Comparison of ENCODE assay signal across 19 cellular contexts in the genomic region with DNA sequence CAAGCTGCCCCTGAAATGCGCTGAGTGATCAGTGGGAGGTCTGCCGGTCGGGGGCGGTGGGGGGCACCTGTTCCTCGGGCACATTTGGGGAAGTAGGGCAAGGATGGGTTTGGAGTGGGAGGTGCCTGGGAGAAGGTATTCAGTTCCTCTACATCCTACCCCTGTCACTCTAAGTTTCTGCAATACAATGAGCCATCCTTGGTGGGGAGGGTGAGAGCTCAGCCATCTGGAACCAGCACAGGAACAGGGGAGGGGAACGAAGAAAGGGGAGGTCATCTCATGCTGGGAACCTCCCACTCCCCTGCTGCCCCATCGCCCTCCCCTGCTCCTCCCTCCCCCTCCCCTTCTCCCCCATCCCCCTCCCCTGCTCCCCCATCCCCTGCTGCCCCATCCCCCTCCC. TPM values are rescaled to one million over a fixed set of nuclear protein-coding genes. Genes with fewer than 3 reads are reported as not detected.
A peak's percentile ranks its signal among the peaks of the same experiment; 100 is the strongest.
DNase-seq lines count a peak whose midpoint lies in the region; ATAC-seq, FAIRE-seq and TF ChIP-seq lines count a peak whose summit lies in the region.
"Had no signal": no experiment of that assay in that cellular context is flagged by ENCODE, and none has a peak within 500 bp of the region (broad histone marks: within the 10 kb centered on the region; RNA-seq: fewer than 3 reads in every experiment).

No MANE protein-coding gene starts in this region.

- DNase-seq in GM12891 (ENCODE audit: insufficient read length, low spot score) (no peak), NB4 (ENCODE audit: low read depth) (peak; percentile 41), NCI-H1092 (lab: John Stamatoyannopoulos, UW) (no peak), GM10248 (ENCODE audit: extremely low spot score) (no peak)
- DNase-seq: activated CD4-positive, CD25-positive, alpha-beta regulatory T cell treated with anti-CD3 and anti-CD28 coated beads, Interleukin-2, amount 50 U/mL, for 72 hours; aorta; CD4-positive, alpha-beta T cell; natural killer cell; NCI-H1105; SIG-M5; tibial artery had no signal

- peaks cover 3% of the 10 kb centered on the region for H3K27me3 Mint-ChIP-seq in brain
- peaks cover under 1% of the 10 kb centered on the region for H3K27me3 Mint-ChIP-seq in stimulated activated memory B cell treated with anti-CD40 and anti-IgM and Interleukin-4, amounts not matched to agents 10 μg/mL and 1 μg/mL and 100 μg/mL, for 72 hours
- H3K27me3 Mint-ChIP-seq: CD4-positive, alpha-beta T cell had no signal

- POLR2A ChIA-PET in GM10248 (lab: Yijun Ruan, JAX): interaction anchor here (0.6 kb wide), 1 partner anchor 368 kb away, joined by 3 read pairs; no protein-coding TSS in a partner anchor

- TF ChIP-seq CTCF in NB4 (IDR thresholded peaks at IDR 0.05; ENCODE audit: low read depth, low read length) (no peak), brain (conservative IDR thresholded peaks at IDR 0.05) (no peak), GM10248 (IDR thresholded peaks at IDR 0.05; ENCODE audit: control extremely low read depth, extremely low read depth, low read depth, missing control alignments) (no peak)

- H3K4me3 ChIP-seq in NB4 (ENCODE audit: low read depth, low read length): no peak overlapping the region
- H3K4me3 ChIP-seq: prostate gland, smooth muscle cell, tibial artery had no signal

- TF ChIP-seq POLR2A in GM12891 (IDR thresholded peaks at IDR 0.05; ENCODE audit: low read depth, low read length) (no peak), NB4 (IDR thresholded peaks at IDR 0.05; ENCODE audit: extremely low read depth, insufficient read length) (no peak)

- ATAC-seq in stimulated activated memory B cell treated with anti-CD40 and anti-IgM and Interleukin-4, amounts not matched to agents 10 μg/mL and 1 μg/mL and 100 μg/mL, for 72 hours: no peak
- ATAC-seq in GM18502 (IDR thresholded peaks at IDR 0.05; ENCODE audit: poor library complexity, unreplicated experiment): no peak
- ATAC-seq: natural killer cell; stimulated activated effector memory CD8-positive, alpha-beta T cell treated with anti-CD3 and anti-CD28 coated beads, Interleukin-12 subunit alpha, Interleukin-12 subunit beta, amount 100 ng/mL, for 72 hours had no signal

- CTCF ChIA-PET in GM10248 (lab: Yijun Ruan, JAX): interaction anchor here (1.1 kb wide), 1 partner anchor 279 kb away, joined by 3 read pairs; no protein-coding TSS in a partner anchor

- peak overlapping the region in 1 of 5 experiments; percentile 49 for H3K4me3 Mint-ChIP-seq in brain
- no peak overlapping the region for H3K4me3 Mint-ChIP-seq in stimulated activated memory B cell treated with anti-CD40 and anti-IgM and Interleukin-4, amounts not matched to agents 10 μg/mL and 1 μg/mL and 100 μg/mL, for 72 hours
- H3K4me3 Mint-ChIP-seq: CD4-positive, alpha-beta T cell; natural killer cell; stimulated activated effector memory CD8-positive, alpha-beta T cell treated with anti-CD3 and anti-CD28 coated beads, Interleukin-12 subunit alpha, Interleukin-12 subunit beta, amount 100 ng/mL, for 72 hours had no signal

- H3K9me3 Mint-ChIP-seq in brain: no peaks in the 10 kb centered on the region
- no peaks in the 10 kb centered on the region for H3K9me3 Mint-ChIP-seq in stimulated activated memory B cell treated with anti-CD40 and anti-IgM and Interleukin-4, amounts not matched to agents 10 μg/mL and 1 μg/mL and 100 μg/mL, for 72 hours
- H3K9me3 Mint-ChIP-seq: CD4-positive, alpha-beta T cell; natural killer cell; stimulated activated effector memory CD8-positive, alpha-beta T cell treated with anti-CD3 and anti-CD28 coated beads, Interleukin-12 subunit alpha, Interleukin-12 subunit beta, amount 100 ng/mL, for 72 hours had no signal

- FAIRE-seq in GM12891 (lab: Jason Lieb, UNC): peak; percentile 85
- FAIRE-seq: colon, H1 had no signal

- H3K36me3 Mint-ChIP-seq in brain: peaks cover 10% of the 10 kb centered on the region
- peaks cover 23% of the 10 kb centered on the region for H3K36me3 Mint-ChIP-seq in stimulated activated memory B cell treated with anti-CD40 and anti-IgM and Interleukin-4, amounts not matched to agents 10 μg/mL and 1 μg/mL and 100 μg/mL, for 72 hours
- H3K36me3 Mint-ChIP-seq: natural killer cell had no signal

- H3K27ac Mint-ChIP-seq in brain: peak overlapping the region in 4 of 5 experiments; percentile 53 to 93 (median 73)
- H3K27ac Mint-ChIP-seq in stimulated activated memory B cell treated with anti-CD40 and anti-IgM and Interleukin-4, amounts not matched to agents 10 μg/mL and 1 μg/mL and 100 μg/mL, for 72 hours: peak overlapping the region; percentile 27
- H3K27ac Mint-ChIP-seq: CD4-positive, alpha-beta T cell; natural killer cell; stimulated activated effector memory CD8-positive, alpha-beta T cell treated with anti-CD3 and anti-CD28 coated beads, Interleukin-12 subunit alpha, Interleukin-12 subunit beta, amount 100 ng/mL, for 72 hours had no signal

- H3K4me1 Mint-ChIP-seq in brain: peaks cover 52% of the 10 kb centered on the region
- H3K4me1 Mint-ChIP-seq in stimulated activated memory B cell treated with anti-CD40 and anti-IgM and Interleukin-4, amounts not matched to agents 10 μg/mL and 1 μg/mL and 100 μg/mL, for 72 hours: peaks cover 28% of the 10 kb centered on the region

TF ChIP-seq in GM12891, 5 proteins besides CTCF, POLR2A, EP300 and RAD21:
- TF ChIP-seq TAF1 (IDR thresholded peaks at IDR 0.05; ENCODE audit: low read depth, low read length) (no peak), SPI1 (IDR thresholded peaks at IDR 0.05; ENCODE audit: low read depth, low read length) (no peak), PAX5 (IDR thresholded peaks at IDR 0.05; ENCODE audit: insufficient read depth, low read length, severe bottlenecking) (peak; percentile 77)

RNA-seq across cellular contexts. Expression of gene DPH1, which starts 4.2 kb away (rescaled TPM):
- polyA plus RNA-seq in GM12891 (2012; ENCODE audit: low read depth, missing spikeins): 16.2 TPM
- polyA plus RNA-seq in brain (ENCODE audit: insufficient read depth, low read depth, low replicate concordance): 18.6 TPM

RNA-seq across cellular contexts. Expression of gene OVCA2, which starts 7.7 kb away (rescaled TPM):
- 35.2 TPM for polyA plus RNA-seq in GM12891 (2012; ENCODE audit: low read depth, missing spikeins)
- polyA plus RNA-seq in brain (ENCODE audit: insufficient read depth, low read depth, low replicate concordance): 28.7 TPM

RNA-seq across cellular contexts. Expression of gene RTN4RL1, which starts 9.0 kb away (rescaled TPM):
- 0.03 TPM for polyA plus RNA-seq in GM12891 (2012; ENCODE audit: low read depth, missing spikeins)
- 4.3 TPM for polyA plus RNA-seq in brain (ENCODE audit: insufficient read depth, low read depth, low replicate concordance)
- polyA plus RNA-seq: smooth muscle cell had no signal

RNA-seq across cellular contexts. Expression of gene HIC1, which starts 20.7 kb away (rescaled TPM):
- polyA plus RNA-seq in GM12891 (2012; ENCODE audit: low read depth, missing spikeins): 47.4 TPM
- polyA plus RNA-seq in brain (ENCODE audit: insufficient read depth, low read depth, low replicate concordance): 2.6 TPM
